ENCODE assay signal across 8 cellular contexts in genomic region chr9:130997925-130998595, GRCh38. TPM values are rescaled to one million over a fixed set of nuclear protein-coding genes. Genes with fewer than 3 reads are reported as not detected.
A peak's percentile ranks its signal among the peaks of the same experiment; 100 is the strongest.
DNase-seq lines count a peak whose midpoint lies in the region; ATAC-seq, FAIRE-seq and TF ChIP-seq lines count a peak whose summit lies in the region.

No MANE protein-coding gene starts in this region.

- POLR2A ChIA-PET in OCI-LY7 (lab: Charles Lee) = no interaction called here

- WGBS in small intestine, 3 donors = 35 to 39% (median 38%) methylated on average over 26 to 28 of the region's 28 CpGs

- CTCF ChIA-PET in OCI-LY7 (lab: Charles Lee; ENCODE audit: unreplicated experiment) = interaction anchor here (0.6 kb wide), 2 partner anchors 62 to 106 kb away, joined by 3 read pairs; no protein-coding TSS in a partner anchor

- TF ChIP-seq CTCF in HFF-Myc (IDR thresholded peaks at IDR 0.05; ENCODE audit: low read depth, low read length, missing control alignments) = peak; percentile 81
- TF ChIP-seq CTCF in OCI-LY7 (conservative IDR thresholded peaks at IDR 0.05; ENCODE audit: low read length) = peak; percentile 77
- TF ChIP-seq CTCF in right atrium auricular region (IDR thresholded peaks at IDR 0.05) = peak; percentile 72 to 83

- no peaks in the 10 kb centered on the region for H3K79me2 ChIP-seq in OCI-LY7 (ENCODE audit: insufficient read depth, low read depth, low read length)

- H3K36me3 ChIP-seq in OCI-LY7 (ENCODE audit: insufficient read depth, low read length) (no peaks in the 10 kb centered on the region), right atrium auricular region (no peaks in the 10 kb centered on the region), small intestine (ENCODE audit: control insufficient read depth in 2 of 2, insufficient read depth in 2 of 2, low read length in 2 of 2) (no peaks in the 10 kb centered on the region)

- H3K9me2 ChIP-seq in OCI-LY7 (ENCODE audit: insufficient read depth, low read length) = no peaks in the 10 kb centered on the region

- H3K4me1 ChIP-seq in OCI-LY7 (ENCODE audit: insufficient read depth, low read length, poor library complexity, severe bottlenecking) (no peaks in the 10 kb centered on the region), right atrium auricular region (peaks cover 0 to 5% of the 10 kb centered on the region in 2 donors), small intestine (ENCODE audit: control insufficient read depth in 2 of 2, insufficient read depth in 1 of 2, low read depth in 1 of 2, low read length in 1 of 2) (no peaks in the 10 kb centered on the region)

- DNase-seq in D341Med (ENCODE audit: low spot score) (peak; percentile 88), HFF-Myc (ENCODE audit: extremely low read depth, low read depth) (peak; percentile 38), OCI-LY7 (ENCODE audit: low spot score) (peak; percentile 44), anterior cingulate cortex (lab: John Stamatoyannopoulos, UW) (peak in 45 of 58 donors; percentile 3 to 84 (median 47)), right atrium auricular region (ENCODE audit: low spot score) (no peak), small intestine (peak; percentile 49)

- H3K9me3 ChIP-seq in OCI-LY7 (ENCODE audit: low read length) = no peaks in the 10 kb centered on the region
- no peaks in the 10 kb centered on the region for H3K9me3 ChIP-seq in right atrium auricular region
- H3K9me3 ChIP-seq in small intestine (ENCODE audit: control insufficient read depth, low read depth) = no peaks in the 10 kb centered on the region

- intact Hi-C loops in OCI-LY7 (cut with micrococcal nuclease; ENCODE audit: unreplicated experiment) = loop anchor here (5.0 kb wide), 2 partner anchors 49 to 131 kb away; no protein-coding TSS in a partner anchor

- H3K4me3 ChIP-seq in HFF-Myc (replicated peaks; ENCODE audit: low read depth, low read length) (no peak overlapping the region), OCI-LY7 (ENCODE audit: low read depth, low read length, poor library complexity, severe bottlenecking) (no peak overlapping the region), right atrium auricular region (no peak overlapping the region), small intestine (ENCODE audit: low read depth in 1 of 2, low read length in 2 of 2) (no peak overlapping the region)

- BruUV-seq in OCI-LY7 (replicated peaks; lab: Mats Ljungman, UMichigan) = no TSS peak

- H2AFZ ChIP-seq in OCI-LY7 (ENCODE audit: low read length) = no peak overlapping the region

- no peak overlapping the region for H3K27ac ChIP-seq in OCI-LY7 (ENCODE audit: low read depth, low read length, poor library complexity, severe bottlenecking)
- no peak overlapping the region for H3K27ac ChIP-seq in right atrium auricular region
- H3K27ac ChIP-seq in small intestine (ENCODE audit: low read depth in 1 of 2, low read length in 1 of 2) = no peak overlapping the region

- H3K27me3 ChIP-seq in right atrium auricular region (no peaks in the 10 kb centered on the region), small intestine (ENCODE audit: control insufficient read depth in 2 of 2, insufficient read depth in 2 of 2, low read length in 2 of 2) (peaks cover 0 to 2% of the 10 kb centered on the region in 2 donors)

- FAIRE-seq in small intestine (lab: Jason Lieb, UNC) = no peak

- H3K4me2 ChIP-seq in OCI-LY7 (ENCODE audit: low read length) = no peak overlapping the region

- no peak for ATAC-seq in GM19452 (IDR thresholded peaks at IDR 0.05; ENCODE audit: unreplicated experiment)
- no peak for ATAC-seq in GM21529 (IDR thresholded peaks at IDR 0.05; ENCODE audit: unreplicated experiment)

- no peaks in the 10 kb centered on the region for H4K20me1 ChIP-seq in OCI-LY7 (ENCODE audit: insufficient read depth, low read length)

RNA-seq across cellular contexts. Expression of gene LAMC3, which starts 10.9 kb away (rescaled TPM):
- total RNA-seq in OCI-LY7 (2014; rRNA removed; shearing (Covaris generic)) = 0.19 TPM in 1 of 2 replicates, not detected in the other
- total RNA-seq in OCI-LY7 (2022) = 2.0 and 2.2 TPM in 2 replicates
- total RNA-seq in right atrium auricular region = 1 to 10 TPM in 1 of 2 donors, under 1 TPM in 1; 0.56 to 1.6 TPM
- under 1 TPM in 1 of 3 donors, not detected in 2; 0.25 TPM for polyA plus RNA-seq in small intestine

RNA-seq across cellular contexts. Expression of gene FIBCD1, which starts 59.0 kb away (rescaled TPM):
- total RNA-seq in OCI-LY7 (2014; rRNA removed; shearing (Covaris generic)) = not detected in 2 replicates
- not detected in 2 replicates for total RNA-seq in OCI-LY7 (2022)
- total RNA-seq in right atrium auricular region = 1 to 10 TPM in 1 of 2 donors, under 1 TPM in 1; 0.20 to 4.6 TPM
- 1 to 10 TPM in 1 of 3 donors, not detected in 2; 1.5 TPM for polyA plus RNA-seq in small intestine
